8 cellular contexts compared by ENCODE assay signal in the genomic region with DNA sequence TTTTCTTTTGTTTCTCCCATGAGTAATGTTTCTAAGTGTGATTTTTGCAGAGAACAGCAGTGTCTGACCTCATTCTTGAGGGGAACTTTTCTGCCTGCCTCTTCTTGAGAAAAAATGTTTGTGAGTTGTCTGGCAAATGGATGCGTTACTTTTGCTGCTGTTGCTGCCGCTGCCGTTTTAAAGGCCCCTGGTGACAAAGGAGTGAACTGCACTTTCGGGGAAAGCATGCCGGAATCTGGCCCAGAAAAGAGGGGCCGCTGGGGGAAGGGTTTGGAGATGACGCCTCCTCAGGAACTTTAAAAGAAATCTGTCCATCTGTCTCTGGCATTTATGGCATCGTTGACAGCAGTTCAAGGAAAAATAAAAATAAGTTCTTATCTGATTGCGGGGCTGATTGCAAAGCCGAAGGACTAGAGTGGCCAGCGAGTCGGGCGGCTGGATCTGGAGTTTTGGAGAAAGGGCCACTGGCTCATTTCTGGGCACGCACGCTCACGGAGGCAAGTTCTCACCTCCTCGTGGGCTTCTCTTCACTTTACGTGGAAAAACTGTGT. TPM values are rescaled to one million over a fixed set of nuclear protein-coding genes. Genes with fewer than 3 reads are reported as not detected.
DNase-seq lines count a peak whose midpoint lies in the region; ATAC-seq, FAIRE-seq and TF ChIP-seq lines count a peak whose summit lies in the region.

No MANE protein-coding gene starts in this region.

- DNase-seq in GM23338 (ENCODE audit: low spot score), result peak; percentile 88
- DNase-seq in WERI-Rb-1, result peak; percentile 27
- DNase-seq in endothelial cell of umbilical vein (ENCODE audit: low read depth, low spot score), result peak; percentile 57
- peak; percentile 62 for DNase-seq in neural crest cell (ENCODE audit: low read depth, low spot score)
- no peak for DNase-seq in NCI-H1930 (lab: John Stamatoyannopoulos, UW)
- no peak for DNase-seq in GM20000 (ENCODE audit: low spot score)

- no peaks in the 10 kb centered on the region for H3K9me2 ChIP-seq in GM23338 (ENCODE audit: insufficient read depth)

- POLR2A ChIA-PET in endothelial cell of umbilical vein (lab: Charles Lee), result no interaction called here

- H3F3A ChIP-seq in GM23338 (replicated peaks; ENCODE audit: low read depth), result no peaks in the 10 kb centered on the region

- H3K4me1 ChIP-seq in ACC112 (ENCODE audit: control insufficient read depth, insufficient read depth, low read length, unreplicated experiment) (peaks cover 64% of the 10 kb centered on the region), GM23338 (ENCODE audit: insufficient read depth) (peaks cover 29% of the 10 kb centered on the region), endothelial cell of umbilical vein (ENCODE audit: control insufficient read depth, extremely low read depth, insufficient read depth, low read length) (peaks cover 24% of the 10 kb centered on the region)

- no peaks in the 10 kb centered on the region for H3K36me3 Mint-ChIP-seq in GM23338 (ENCODE audit: low read depth)
- H3K36me3 Mint-ChIP-seq in neural crest cell (ENCODE audit: low read depth), result no peaks in the 10 kb centered on the region

- FAIRE-seq in endothelial cell of umbilical vein (lab: Jason Lieb, UNC), result peak; percentile 88

- peaks cover 67% of the 10 kb centered on the region for H3K79me2 ChIP-seq in ACC112 (ENCODE audit: control insufficient read depth, insufficient read depth, low read length, unreplicated experiment)
- H3K79me2 ChIP-seq in GM23338 (replicated peaks; ENCODE audit: insufficient read depth), result no peaks in the 10 kb centered on the region
- peaks cover 3% of the 10 kb centered on the region for H3K79me2 ChIP-seq in endothelial cell of umbilical vein (ENCODE audit: control insufficient read depth, insufficient read depth, low read length)

- no peaks in the 10 kb centered on the region for H3K27me3 ChIP-seq in ACC112 (ENCODE audit: insufficient read depth, low read length)
- peaks cover 25% of the 10 kb centered on the region for H3K27me3 ChIP-seq in GM23338 (ENCODE audit: insufficient read depth)
- no peaks in the 10 kb centered on the region for H3K27me3 ChIP-seq in WERI-Rb-1 (ENCODE audit: insufficient read depth, low read depth, severe bottlenecking)
- no peaks in the 10 kb centered on the region for H3K27me3 ChIP-seq in endothelial cell of umbilical vein (ENCODE audit: control insufficient read depth in 2 of 2, insufficient read depth in 2 of 2, low read length in 2 of 2)

- H3K9me3 Mint-ChIP-seq in GM23338, result no peaks in the 10 kb centered on the region
- no peaks in the 10 kb centered on the region for H3K9me3 Mint-ChIP-seq in neural crest cell

- H4K20me1 ChIP-seq in GM23338 (replicated peaks; ENCODE audit: insufficient read depth), result no peaks in the 10 kb centered on the region
- peaks cover 2% of the 10 kb centered on the region for H4K20me1 ChIP-seq in endothelial cell of umbilical vein (replicated peaks; ENCODE audit: control insufficient read depth, extremely low read depth, insufficient read depth, low read length)

- no peaks in the 10 kb centered on the region for H3K9me1 ChIP-seq in endothelial cell of umbilical vein (replicated peaks; ENCODE audit: control insufficient read depth, extremely low read depth, insufficient read depth, low read length)

- H3K27me3 Mint-ChIP-seq in GM23338 (ENCODE audit: insufficient read depth, low read depth, poor library complexity) (peaks cover 40% of the 10 kb centered on the region), neural crest cell (ENCODE audit: low read depth) (no peaks in the 10 kb centered on the region)

- H3K4me1 Mint-ChIP-seq in GM23338, result peaks cover 47% of the 10 kb centered on the region
- peaks cover 90% of the 10 kb centered on the region for H3K4me1 Mint-ChIP-seq in neural crest cell

- no peak overlapping the region for H2AFZ ChIP-seq in ACC112 (ENCODE audit: low read length, unreplicated experiment)
- no peak overlapping the region for H2AFZ ChIP-seq in GM23338
- H2AFZ ChIP-seq in endothelial cell of umbilical vein (ENCODE audit: low read depth, low read length), result no peak overlapping the region

- no peak for TF ChIP-seq POLR2A in endothelial cell of umbilical vein (IDR thresholded peaks at IDR 0.05; ENCODE audit: low read depth, low read length)

- ATAC-seq in GM23338 (peak; percentile 56), HG03469 (IDR thresholded peaks at IDR 0.05; ENCODE audit: unreplicated experiment) (no peak)

- H3K9ac ChIP-seq in endothelial cell of umbilical vein (replicated peaks; ENCODE audit: extremely low read depth, insufficient read depth, low read length), result no peak overlapping the region

- no peak overlapping the region for H3K4me2 ChIP-seq in GM23338
- H3K4me2 ChIP-seq in endothelial cell of umbilical vein (ENCODE audit: insufficient read depth, low read length), result no peak overlapping the region

- H3K9me3 ChIP-seq in WERI-Rb-1 (ENCODE audit: severe bottlenecking), result no peaks in the 10 kb centered on the region
- H3K9me3 ChIP-seq in endothelial cell of umbilical vein (replicated peaks; ENCODE audit: control insufficient read depth, insufficient read depth, low read length), result no peaks in the 10 kb centered on the region

- CTCF ChIA-PET in endothelial cell of umbilical vein (lab: Charles Lee), result interaction anchor here (1.0 kb wide), 2 partner anchors 15 to 103 kb away, joined by 3 to 4 read pairs; no protein-coding TSS in a partner anchor

- no TSS peak for BruUV-seq in endothelial cell of umbilical vein (replicated peaks; lab: Mats Ljungman, UMichigan)

- peak; percentile 59 to 74 for TF ChIP-seq CTCF in GM23338 (conservative IDR thresholded peaks at IDR 0.05; ENCODE audit: low read depth in 2 of 2)
- TF ChIP-seq CTCF in WERI-Rb-1 (IDR thresholded peaks at IDR 0.05; ENCODE audit: low read depth, low read length), result peak; percentile 44; the same call in 1 of the 2 replicates
- peak; percentile 63 to 73 for TF ChIP-seq CTCF in endothelial cell of umbilical vein (IDR thresholded peaks at IDR 0.05; ENCODE audit: extremely low read depth in 1 of 2, insufficient read depth in 1 of 2, low read depth in 1 of 2, low read length in 2 of 2)
- peak; percentile 72 for TF ChIP-seq CTCF in neural crest cell (conservative IDR thresholded peaks at IDR 0.05)
- TF ChIP-seq CTCF in GM20000 (IDR thresholded peaks at IDR 0.05; ENCODE audit: extremely low read depth, missing control alignments), result no peak

- H3K4me3 Mint-ChIP-seq in GM23338 (no peak overlapping the region), neural crest cell (peak overlapping the region; percentile 40)

- intact Hi-C loops in endothelial cell of umbilical vein (cut with micrococcal nuclease), result no loop called here

- H3K27ac Mint-ChIP-seq in GM23338, result no peak overlapping the region
- H3K27ac Mint-ChIP-seq in neural crest cell (ENCODE audit: unreplicated experiment), result peak overlapping the region; percentile 69

- dilution Hi-C loops in endothelial cell of umbilical vein (cut with MboI; ENCODE audit: extremely low pct_ligation_motif_present, low sequenced_read_pairs), result no loop called here

- H3K27ac ChIP-seq in ACC112 (ENCODE audit: low read depth, low read length), result peak overlapping the region; percentile 35
- no peak overlapping the region for H3K27ac ChIP-seq in GM23338 (ENCODE audit: low read depth)
- no peak overlapping the region for H3K27ac ChIP-seq in WERI-Rb-1
- no peak overlapping the region for H3K27ac ChIP-seq in endothelial cell of umbilical vein (ENCODE audit: insufficient read depth, low read depth, low read length)

- H3K36me3 ChIP-seq in ACC112 (ENCODE audit: insufficient read depth, low read length) (peaks cover 5% of the 10 kb centered on the region), GM23338 (ENCODE audit: insufficient read depth) (no peaks in the 10 kb centered on the region), WERI-Rb-1 (no peaks in the 10 kb centered on the region), endothelial cell of umbilical vein (ENCODE audit: control insufficient read depth in 2 of 2, extremely low read depth in 1 of 2, insufficient read depth in 2 of 2, low read length in 2 of 2) (no peaks in the 10 kb centered on the region)

- H3K4me3 ChIP-seq in ACC112 (ENCODE audit: low read depth, low read length) (no peak overlapping the region), GM23338 (no peak overlapping the region), WERI-Rb-1 (ENCODE audit: low read depth, low read length) (no peak overlapping the region), endothelial cell of umbilical vein (replicated peaks in 1 of 3; ENCODE audit: insufficient read depth in 1 of 3, low read depth in 1 of 3, low read length in 3 of 3) (no peak overlapping the region)

TF ChIP-seq in GM23338, 12 proteins besides CTCF, POLR2A, EP300 and RAD21 (continues in another document):
- TF ChIP-seq JUNB (IDR thresholded peaks at IDR 0.05; ENCODE audit: unreplicated experiment), result no peak
- no peak for TF ChIP-seq STAT1 (IDR thresholded peaks at IDR 0.05; ENCODE audit: unreplicated experiment)
- TF ChIP-seq ZNF331 (CRISPR knock-in tag; IDR thresholded peaks at IDR 0.05; ENCODE audit: low read depth), result no peak
- no peak for TF ChIP-seq ZNF114 (CRISPR knock-in tag; IDR thresholded peaks at IDR 0.05)

TF ChIP-seq in endothelial cell of umbilical vein, 7 proteins besides CTCF, POLR2A, EP300 and RAD21:
- TF ChIP-seq FOS (IDR thresholded peaks at IDR 0.05; ENCODE audit: borderline replicate concordance, insufficient read depth, low read length) (no peak), JUN (IDR thresholded peaks at IDR 0.05; ENCODE audit: borderline replicate concordance, insufficient read depth, insufficient read length, low read depth) (no peak), MAX (IDR thresholded peaks at IDR 0.05; ENCODE audit: insufficient read depth, insufficient read length) (no peak)

RNA-seq across cellular contexts. Expression of gene ZBTB16, which starts 16.5 kb away (rescaled TPM):
- 0.19 and 1.4 TPM in 2 replicates for total RNA-seq in GM23338 (2014; rRNA removed; shearing (Covaris generic))
- polyA plus RNA-seq in GM23338 (2016; fragmentation: Nextera tagmentation; extraction: Ambion mirVana), result 0.29 and 0.78 TPM in 2 replicates
- 19.5 and 20.3 TPM in 2 replicates for total RNA-seq in endothelial cell of umbilical vein
- 9.8 and 16.7 TPM in 2 replicates for polyA plus RNA-seq in endothelial cell of umbilical vein
- 6.6 and 8.0 TPM in 2 replicates for polyA plus RNA-seq in endothelial cell of umbilical vein (2011; cell fraction: cytosol; rRNA removed)
- polyA plus RNA-seq in endothelial cell of umbilical vein (2011; cell fraction: nucleus; rRNA removed), result 25.1 and 34.1 TPM in 2 replicates
- polyA plus RNA-seq in endothelial cell of umbilical vein (2012), result 2.9 and 8.0 TPM in 2 replicates
- 63.9 and 64.1 TPM in 2 replicates for polyA minus RNA-seq in endothelial cell of umbilical vein
- polyA minus RNA-seq in endothelial cell of umbilical vein (2011; cell fraction: cytosol; rRNA and poly(A)+ RNA removed), result not detected
- polyA minus RNA-seq in endothelial cell of umbilical vein (2011; cell fraction: nucleus; rRNA and poly(A)+ RNA removed), result 48.0 and 80.7 TPM in 2 replicates
- 36.6 and 39.4 TPM in 2 replicates for total RNA-seq in neural crest cell

Comparison
In these comparisons a context has a peak if more than half of its experiments do, and no peak if none do; other contexts are left out.
1. DNase-seq: peak in GM23338 (single experiment), WERI-Rb-1 (single experiment), endothelial cell of umbilical vein (single experiment) and neural crest cell (single experiment); none in NCI-H1930 (0 of 2) and GM20000 (single experiment).